In genomic region chr22:43319661-43320486, GRCh38 we compare ENCODE assay signal across 19 cellular contexts. TPM values are rescaled to one million over a fixed set of nuclear protein-coding genes. Genes with fewer than 3 reads are reported as not detected.
"Had no signal": no experiment of that assay in that cellular context is flagged by ENCODE, and none has a peak within 500 bp of the region (broad histone marks: within the 10 kb centered on the region; RNA-seq: fewer than 3 reads in every experiment).

No MANE protein-coding gene starts in this region.

- H3K4me3 Mint-ChIP-seq: activated naive CD4-positive, alpha-beta T cell treated with anti-CD3 and anti-CD28 coated beads, Interleukin-2, amount 50 U/mL, for 24 hours; stimulated activated naive CD8-positive, alpha-beta T cell treated with anti-CD3 and anti-CD28 coated beads, Interleukin-15, Interleukin-2, amounts not matched to agents 100 ng/mL and 50 ng/mL, for 24 hours; T-helper 2 cell treated with Interferon-gamma antibody and Interleukin-4, amounts not matched to agents 5 μg/mL and 100 μg/mL, for 36 hours had no signal

- H3K9me3 ChIP-seq: left lung, psoas muscle, sigmoid colon, testis had no signal

- H3K36me3 Mint-ChIP-seq: activated naive CD4-positive, alpha-beta T cell treated with anti-CD3 and anti-CD28 coated beads, Interleukin-2, amount 50 U/mL, for 24 hours; natural killer cell treated with Interleukin-12 subunit alpha and Interleukin-12 subunit beta and Interleukin-15 and Interleukin-18, amount 100 ng/mL, for 72 hours had no signal

- H3K27me3 ChIP-seq: left lung, sigmoid colon, testis had no signal

- DNase-seq: activated CD4-positive, alpha-beta T cell treated with anti-CD3 and anti-CD28 coated beads, Interleukin-2, amount 50 U/mL, for 4 hours; activated T-cell treated with anti-CD3 and anti-CD28 coated beads, Interleukin-2, amount 50 U/mL, for 1 hour; amniotic stem cell; brain microvascular endothelial cell; dorsolateral prefrontal cortex; head of caudate nucleus; islet precursor cell; left lung; mesenchymal stem cell; nucleus accumbens; psoas muscle; sigmoid colon; stimulated activated CD4-positive, alpha-beta T cell treated with anti-CD3 and anti-CD28 coated beads, Interleukin-4, amount 100 ng/mL, for 24 hours; testis had no signal

- H3K4me3 ChIP-seq: dorsolateral prefrontal cortex, left lung, psoas muscle, sigmoid colon had no signal

- H3K27me3 Mint-ChIP-seq: activated naive CD4-positive, alpha-beta T cell treated with anti-CD3 and anti-CD28 coated beads, Interleukin-2, amount 50 U/mL, for 24 hours; natural killer cell treated with Interleukin-12 subunit alpha and Interleukin-12 subunit beta and Interleukin-15 and Interleukin-18, amount 100 ng/mL, for 72 hours; stimulated activated naive CD8-positive, alpha-beta T cell treated with anti-CD3 and anti-CD28 coated beads, Interleukin-15, Interleukin-2, amounts not matched to agents 100 ng/mL and 50 ng/mL, for 24 hours had no signal

- H3K27ac Mint-ChIP-seq: activated naive CD4-positive, alpha-beta T cell treated with anti-CD3 and anti-CD28 coated beads, Interleukin-2, amount 50 U/mL, for 24 hours; natural killer cell treated with Interleukin-12 subunit alpha and Interleukin-12 subunit beta and Interleukin-15 and Interleukin-18, amount 100 ng/mL, for 72 hours; stimulated activated naive CD8-positive, alpha-beta T cell treated with anti-CD3 and anti-CD28 coated beads, Interleukin-15, Interleukin-2, amounts not matched to agents 100 ng/mL and 50 ng/mL, for 24 hours; T-helper 2 cell treated with Interferon-gamma antibody and Interleukin-4, amounts not matched to agents 5 μg/mL and 100 μg/mL, for 36 hours had no signal

- H3K36me3 ChIP-seq: brain microvascular endothelial cell, left lung, sigmoid colon had no signal

- H3K27ac ChIP-seq: brain microvascular endothelial cell, dorsolateral prefrontal cortex, left lung, psoas muscle, testis had no signal

- H3K4me1 Mint-ChIP-seq: activated naive CD4-positive, alpha-beta T cell treated with anti-CD3 and anti-CD28 coated beads, Interleukin-2, amount 50 U/mL, for 24 hours had no signal

- H3K4me1 ChIP-seq: psoas muscle had no signal

- H3K9me3 Mint-ChIP-seq: activated naive CD4-positive, alpha-beta T cell treated with anti-CD3 and anti-CD28 coated beads, Interleukin-2, amount 50 U/mL, for 24 hours; natural killer cell treated with Interleukin-12 subunit alpha and Interleukin-12 subunit beta and Interleukin-15 and Interleukin-18, amount 100 ng/mL, for 72 hours; stimulated activated naive CD8-positive, alpha-beta T cell treated with anti-CD3 and anti-CD28 coated beads, Interleukin-15, Interleukin-2, amounts not matched to agents 100 ng/mL and 50 ng/mL, for 24 hours; T-helper 2 cell treated with Interferon-gamma antibody and Interleukin-4, amounts not matched to agents 5 μg/mL and 100 μg/mL, for 36 hours had no signal

RNA-seq across cellular contexts. Expression of gene SCUBE1, which starts 23.3 kb away (rescaled TPM):
- total RNA-seq: fibroblast of villous mesenchyme had no signal
